Comparison of ENCODE assay signal across 3 cellular contexts in the genomic region with DNA sequence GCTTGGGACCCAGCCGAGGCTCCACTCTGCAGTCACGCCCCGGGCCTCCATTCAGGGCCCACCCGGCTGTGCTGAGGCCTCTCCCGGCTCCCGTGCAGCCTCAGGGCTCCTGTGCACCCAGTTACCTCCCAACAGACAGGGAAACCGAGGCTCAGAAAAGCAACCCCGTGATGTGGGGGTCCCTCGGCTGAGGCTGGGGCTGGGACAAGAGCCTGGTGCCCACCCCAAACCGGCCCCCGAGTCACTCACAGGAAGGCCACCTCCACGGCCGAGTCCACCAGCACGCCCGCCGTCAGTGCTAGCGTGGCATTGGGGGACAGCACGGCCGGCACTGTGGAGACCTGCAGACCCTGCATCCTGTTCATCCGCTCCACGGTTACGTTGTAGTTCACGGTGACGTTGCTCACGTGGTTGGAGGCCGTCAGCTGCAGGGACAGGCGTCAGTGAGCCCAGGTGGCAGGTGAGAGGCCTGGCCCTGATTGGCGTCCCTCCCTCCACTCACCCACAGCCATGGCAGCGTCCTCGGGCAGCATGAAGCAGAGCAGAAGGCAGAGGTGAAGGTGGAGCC. TPM values are rescaled to one million over a fixed set of nuclear protein-coding genes. Genes with fewer than 3 reads are reported as not detected.
"Had no signal": no experiment of that assay in that cellular context is flagged by ENCODE, and none has a peak within 500 bp of the region (broad histone marks: within the 10 kb centered on the region; RNA-seq: fewer than 3 reads in every experiment).

No MANE protein-coding gene starts in this region.

RNA-seq across cellular contexts. Expression of a gene that starts 35.8 kb away (rescaled TPM):
- total RNA-seq: activated naive CD4-positive, alpha-beta T cell treated with anti-CD3 and anti-CD28 coated beads for 36 hours; activated T-cell treated with anti-CD3 and anti-CD28 coated beads, Interleukin-2, amount 50 U/mL, for 4 hours; ascending aorta had no signal
